In the genomic region with DNA sequence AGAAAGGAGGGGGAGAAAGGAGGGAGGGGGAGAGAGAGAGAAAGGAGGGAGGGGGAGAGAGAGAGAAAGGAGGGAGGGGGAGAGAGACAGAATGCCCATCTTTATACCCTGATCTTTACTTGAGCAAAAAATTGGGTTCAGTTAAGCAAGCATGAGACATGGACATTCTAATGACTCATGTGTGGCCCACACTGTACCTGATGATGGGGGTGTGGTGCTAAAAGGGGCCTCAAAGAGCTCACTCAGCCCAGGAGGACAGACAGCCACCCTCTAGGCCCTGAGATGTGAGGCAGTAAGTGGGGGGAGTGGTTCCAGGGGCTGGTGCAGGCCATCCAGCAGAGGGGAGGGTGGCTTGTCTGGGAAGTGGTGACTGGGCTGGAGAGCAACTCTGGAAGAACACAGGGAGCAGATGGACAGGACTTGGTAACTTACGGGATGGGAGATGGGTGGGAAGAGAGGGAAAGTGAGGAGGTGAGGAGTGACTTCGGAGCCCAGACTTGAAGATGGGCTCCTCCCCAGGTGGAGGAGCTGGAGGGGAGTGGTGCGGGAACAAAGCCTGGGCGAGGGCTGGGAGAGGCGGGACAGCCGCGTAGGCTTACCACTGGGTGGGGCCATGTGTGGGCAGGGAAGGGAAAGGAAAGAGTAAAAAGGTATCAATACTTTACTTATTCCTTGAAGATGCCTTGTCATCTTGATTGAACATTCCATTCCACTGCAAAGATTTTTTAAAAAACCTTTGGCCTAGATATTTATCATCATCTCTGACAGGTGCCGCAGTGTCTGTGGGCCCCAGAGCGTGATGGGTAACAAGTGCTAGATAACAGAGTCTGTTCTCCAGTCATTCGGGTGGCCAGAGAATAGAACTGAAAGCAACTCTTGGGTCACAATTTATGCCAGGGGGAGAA, we compare ENCODE assay signal across 17 cellular contexts. TPM values are rescaled to one million over a fixed set of nuclear protein-coding genes. Genes with fewer than 3 reads are reported as not detected.
DNase-seq lines count a peak whose midpoint lies in the region; ATAC-seq and TF ChIP-seq lines count a peak whose summit lies in the region.
"Had no signal": no experiment of that assay in that cellular context is flagged by ENCODE, and none has a peak within 500 bp of the region (broad histone marks: within the 10 kb centered on the region; RNA-seq: fewer than 3 reads in every experiment).

No MANE protein-coding gene starts in this region.

- H3K79me2 ChIP-seq in GM23248 (ENCODE audit: insufficient read depth), result no peaks in the 10 kb centered on the region

- H3K27me3 Mint-ChIP-seq in central memory CD8-positive, alpha-beta T cell, result no peaks in the 10 kb centered on the region
- H3K27me3 Mint-ChIP-seq: naive B cell, progenitor cell of endocrine pancreas had no signal

- no peak for TF ChIP-seq CTCF in psoas muscle (IDR thresholded peaks at IDR 0.05)

- H3K36me3 ChIP-seq in GM23248 (ENCODE audit: low read depth) (no peaks in the 10 kb centered on the region), psoas muscle (ENCODE audit: insufficient read depth in 1 of 2, low read depth in 1 of 2) (peaks cover 0 to 34% of the 10 kb centered on the region in 2 donors)
- H3K36me3 ChIP-seq: vagina had no signal

- H3K4me2 ChIP-seq in GM23248 (ENCODE audit: unreplicated experiment), result no peak overlapping the region

- H3K27ac ChIP-seq in GM23248 (no peak overlapping the region), psoas muscle (peak overlapping the region; percentile 69)
- H3K27ac ChIP-seq: vagina, WERI-Rb-1 had no signal

- DNase-seq in activated CD8-positive, alpha-beta memory T cell treated with anti-CD3 and anti-CD28 coated beads, Interleukin-2, amount 50 U/mL, for 4 hours, result peak; percentile 13
- no peak for DNase-seq in activated CD8-positive, alpha-beta memory T cell treated with anti-CD3 and anti-CD28 coated beads, Interleukin-2, amount 50 U/mL, for 48 hours
- peak; percentile 58 for DNase-seq in GM23248
- DNase-seq in central memory CD8-positive, alpha-beta T cell (ENCODE audit: low spot score in 2 of 2), result no peak
- no peak for DNase-seq in psoas muscle
- DNase-seq in NCI-H2029 (lab: John Stamatoyannopoulos, UW), result no peak
- DNase-seq in COLO829 (ENCODE audit: low spot score), result no peak
- no peak for DNase-seq in middle frontal gyrus (ENCODE audit: extremely low spot score, low spot score)
- DNase-seq: foreskin melanocyte; GF-D8; naive B cell; NCI-H2081 treated with DMSO at 0.1 percent for 48 hours; NCI-H526; stimulated activated naive CD4-positive, alpha-beta T cell treated with Interleukin-2 at 50 U/mL for 16 hours; WERI-Rb-1 had no signal

- no peak overlapping the region for H2AFZ ChIP-seq in GM23248

- peaks cover 49% of the 10 kb centered on the region for H3K36me3 Mint-ChIP-seq in central memory CD8-positive, alpha-beta T cell (ENCODE audit: insufficient read depth)

- in situ Hi-C loops in GM23248 (cut with MboI), result no loop called here

- no peaks in the 10 kb centered on the region; the same call in 1 of the 2 replicates for H3F3A ChIP-seq in GM23248 (ENCODE audit: insufficient read depth)

- peaks cover 6% of the 10 kb centered on the region for H3K9me3 Mint-ChIP-seq in central memory CD8-positive, alpha-beta T cell

- intact Hi-C loops in psoas muscle (cut with DNase I), result loop anchor here in 1 of 2 donors (5.0 kb wide), 1 partner anchor 34 kb away; the partner anchor contains the start of gene TSPAN3

- H3K9me2 ChIP-seq in GM23248 (ENCODE audit: insufficient read depth), result no peaks in the 10 kb centered on the region

- ATAC-seq in central memory CD8-positive, alpha-beta T cell (replicated peaks; ENCODE audit: extremely low read depth, poor library complexity, severe bottlenecking), result no peak
- ATAC-seq in psoas muscle, result no peak

- H3K4me1 ChIP-seq in GM23248 (ENCODE audit: insufficient read depth) (no peaks in the 10 kb centered on the region), psoas muscle (peaks cover 7% of the 10 kb centered on the region)

- peaks cover 26% of the 10 kb centered on the region for H3K4me1 Mint-ChIP-seq in central memory CD8-positive, alpha-beta T cell

- peak overlapping the region; percentile 31 for H3K4me3 Mint-ChIP-seq in central memory CD8-positive, alpha-beta T cell

- 90 to 93% methylated on average over 6 to 10 of the region's 10 CpGs for WGBS in GM23248 (ENCODE audit: low coverage in 1 of 2, low lambda C conversion rate in 2 of 2, missing lambda C conversion rate in 2 of 2), 2 experiments
- 86% methylated on average over 8 of the region's 10 CpGs; no CpG with 5 or more reads in 2 of the 3 donors for WGBS in psoas muscle, 3 donors

- H3K9ac ChIP-seq in GM23248, result no peak overlapping the region

- peak overlapping the region; percentile 93 for H3K27ac Mint-ChIP-seq in central memory CD8-positive, alpha-beta T cell (ENCODE audit: low read depth)

- no peaks in the 10 kb centered on the region for H3K9me3 ChIP-seq in GM23248 (ENCODE audit: low read depth)
- no peaks in the 10 kb centered on the region for H3K9me3 ChIP-seq in psoas muscle
- H3K9me3 ChIP-seq: vagina had no signal

- no peaks in the 10 kb centered on the region for H3K27me3 ChIP-seq in GM23248 (replicated peaks; ENCODE audit: insufficient read depth)
- no peaks in the 10 kb centered on the region for H3K27me3 ChIP-seq in psoas muscle (ENCODE audit: insufficient read depth in 3 of 3, low read length in 2 of 3)
- H3K27me3 ChIP-seq: vagina had no signal

- no peak overlapping the region for H3K4me3 ChIP-seq in GM23248
- H3K4me3 ChIP-seq in psoas muscle, result no peak overlapping the region
- H3K4me3 ChIP-seq: vagina had no signal

- no peaks in the 10 kb centered on the region for H4K20me1 ChIP-seq in GM23248 (ENCODE audit: insufficient read depth)

RNA-seq across cellular contexts. Expression of gene TSPAN3, which starts 32.3 kb away (rescaled TPM):
- total RNA-seq in GM23248 (2014; rRNA removed; shearing (Covaris generic)), result 321 and 332 TPM in 2 replicates
- 307 and 320 TPM in 2 replicates for polyA plus RNA-seq in GM23248 (2016; fragmentation: Nextera tagmentation; extraction: Ambion mirVana)
- 100 to 1,000 TPM; 179 to 215 (median 207) TPM for total RNA-seq in psoas muscle
- 100 to 1,000 TPM; 146 to 330 (median 210) TPM for polyA plus RNA-seq in psoas muscle

RNA-seq across cellular contexts. Expression of gene PSTPIP1, which starts 43.6 kb away (rescaled TPM):
- 0.38 TPM in 1 of 2 replicates, not detected in the other for total RNA-seq in GM23248 (2014; rRNA removed; shearing (Covaris generic))
- polyA plus RNA-seq in GM23248 (2016; fragmentation: Nextera tagmentation; extraction: Ambion mirVana) (0.71 and 0.80 TPM in 2 replicates), psoas muscle (1 to 10 TPM; 1.0 to 1.3 (median 1.2) TPM)
- total RNA-seq in psoas muscle, result 1 to 10 TPM in 3 of 4 donors, under 1 TPM in 1; 0.97 to 2.2 (median 2.0) TPM
- total RNA-seq: progenitor cell of endocrine pancreas had no signal

Comparison
In these comparisons a context has a peak if more than half of its experiments do, and no peak if none do; other contexts are left out.
1. DNase-seq: peak in activated CD8-positive, alpha-beta memory T cell treated with anti-CD3 and anti-CD28 coated beads, Interleukin-2, amount 50 U/mL, for 4 hours (single experiment) and GM23248 (single experiment); none in activated CD8-positive, alpha-beta memory T cell treated with anti-CD3 and anti-CD28 coated beads, Interleukin-2, amount 50 U/mL, for 48 hours (single experiment), central memory CD8-positive, alpha-beta T cell (0 of 2), psoas muscle (0 of 2), NCI-H2029 (single experiment), COLO829 (single experiment) and middle frontal gyrus (single experiment).